1 cellular context compared by ENCODE assay signal in the genomic region with DNA sequence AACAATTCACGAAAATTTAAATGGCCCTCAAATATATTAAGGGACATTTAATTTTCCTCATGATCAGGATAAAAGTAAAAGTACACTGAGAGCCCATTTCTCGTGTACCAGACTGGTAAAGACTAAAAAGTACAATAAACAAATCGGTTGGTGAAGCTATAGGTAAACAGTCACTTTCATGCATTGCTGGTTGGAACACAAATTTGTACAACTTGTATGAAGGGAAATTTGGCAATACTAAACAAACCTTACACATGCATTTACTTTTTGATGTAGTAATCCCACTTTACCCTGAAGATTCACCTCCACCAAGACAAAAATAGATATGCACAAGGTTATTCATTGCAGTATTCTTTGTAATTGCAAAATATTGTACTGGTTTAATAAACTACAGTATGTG.
TF ChIP-seq lines count a peak whose summit lies in the region.

No MANE protein-coding gene starts in this region.

TF ChIP-seq in HepG2, 621 proteins besides CTCF, POLR2A, EP300 and RAD21 (continued from another document and continues in another):
- TF ChIP-seq, protein P1, sequence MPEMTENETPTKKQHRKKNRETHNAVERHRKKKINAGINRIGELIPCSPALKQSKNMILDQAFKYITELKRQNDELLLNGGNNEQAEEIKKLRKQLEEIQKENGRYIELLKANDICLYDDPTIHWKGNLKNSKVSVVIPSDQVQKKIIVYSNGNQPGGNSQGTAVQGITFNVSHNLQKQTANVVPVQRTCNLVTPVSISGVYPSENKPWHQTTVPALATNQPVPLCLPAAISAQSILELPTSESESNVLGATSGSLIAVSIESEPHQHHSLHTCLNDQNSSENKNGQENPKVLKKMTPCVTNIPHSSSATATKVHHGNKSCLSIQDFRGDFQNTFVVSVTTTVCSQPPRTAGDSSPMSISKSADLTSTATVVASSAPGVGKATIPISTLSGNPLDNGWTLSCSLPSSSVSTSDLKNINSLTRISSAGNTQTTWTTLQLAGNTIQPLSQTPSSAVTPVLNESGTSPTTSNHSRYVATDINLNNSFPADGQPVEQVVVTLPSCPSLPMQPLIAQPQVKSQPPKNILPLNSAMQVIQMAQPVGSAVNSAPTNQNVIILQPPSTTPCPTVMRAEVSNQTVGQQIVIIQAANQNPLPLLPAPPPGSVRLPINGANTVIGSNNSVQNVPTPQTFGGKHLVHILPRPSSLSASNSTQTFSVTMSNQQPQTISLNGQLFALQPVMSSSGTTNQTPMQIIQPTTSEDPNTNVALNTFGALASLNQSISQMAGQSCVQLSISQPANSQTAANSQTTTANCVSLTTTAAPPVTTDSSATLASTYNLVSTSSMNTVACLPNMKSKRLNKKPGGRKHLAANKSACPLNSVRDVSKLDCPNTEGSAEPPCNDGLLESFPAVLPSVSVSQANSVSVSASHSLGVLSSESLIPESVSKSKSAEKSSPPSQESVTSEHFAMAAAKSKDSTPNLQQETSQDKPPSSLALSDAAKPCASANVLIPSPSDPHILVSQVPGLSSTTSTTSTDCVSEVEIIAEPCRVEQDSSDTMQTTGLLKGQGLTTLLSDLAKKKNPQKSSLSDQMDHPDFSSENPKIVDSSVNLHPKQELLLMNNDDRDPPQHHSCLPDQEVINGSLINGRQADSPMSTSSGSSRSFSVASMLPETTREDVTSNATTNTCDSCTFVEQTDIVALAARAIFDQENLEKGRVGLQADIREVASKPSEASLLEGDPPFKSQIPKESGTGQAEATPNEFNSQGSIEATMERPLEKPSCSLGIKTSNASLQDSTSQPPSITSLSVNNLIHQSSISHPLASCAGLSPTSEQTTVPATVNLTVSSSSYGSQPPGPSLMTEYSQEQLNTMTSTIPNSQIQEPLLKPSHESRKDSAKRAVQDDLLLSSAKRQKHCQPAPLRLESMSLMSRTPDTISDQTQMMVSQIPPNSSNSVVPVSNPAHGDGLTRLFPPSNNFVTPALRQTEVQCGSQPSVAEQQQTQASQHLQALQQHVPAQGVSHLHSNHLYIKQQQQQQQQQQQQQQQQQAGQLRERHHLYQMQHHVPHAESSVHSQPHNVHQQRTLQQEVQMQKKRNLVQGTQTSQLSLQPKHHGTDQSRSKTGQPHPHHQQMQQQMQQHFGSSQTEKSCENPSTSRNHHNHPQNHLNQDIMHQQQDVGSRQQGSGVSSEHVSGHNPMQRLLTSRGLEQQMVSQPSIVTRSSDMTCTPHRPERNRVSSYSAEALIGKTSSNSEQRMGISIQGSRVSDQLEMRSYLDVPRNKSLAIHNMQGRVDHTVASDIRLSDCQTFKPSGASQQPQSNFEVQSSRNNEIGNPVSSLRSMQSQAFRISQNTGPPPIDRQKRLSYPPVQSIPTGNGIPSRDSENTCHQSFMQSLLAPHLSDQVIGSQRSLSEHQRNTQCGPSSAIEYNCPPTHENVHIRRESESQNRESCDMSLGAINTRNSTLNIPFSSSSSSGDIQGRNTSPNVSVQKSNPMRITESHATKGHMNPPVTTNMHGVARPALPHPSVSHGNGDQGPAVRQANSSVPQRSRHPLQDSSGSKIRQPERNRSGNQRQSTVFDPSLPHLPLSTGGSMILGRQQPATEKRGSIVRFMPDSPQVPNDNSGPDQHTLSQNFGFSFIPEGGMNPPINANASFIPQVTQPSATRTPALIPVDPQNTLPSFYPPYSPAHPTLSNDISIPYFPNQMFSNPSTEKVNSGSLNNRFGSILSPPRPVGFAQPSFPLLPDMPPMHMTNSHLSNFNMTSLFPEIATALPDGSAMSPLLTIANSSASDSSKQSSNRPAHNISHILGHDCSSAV (CRISPR knock-in tag; IDR thresholded peaks at IDR 0.05; ENCODE audit: borderline replicate concordance), result no peak
- TF ChIP-seq SRSF4 (IDR thresholded peaks at IDR 0.05; ENCODE audit: low read depth, low read length, poor library complexity, severe bottlenecking), result no peak
- TF ChIP-seq, protein P2, sequence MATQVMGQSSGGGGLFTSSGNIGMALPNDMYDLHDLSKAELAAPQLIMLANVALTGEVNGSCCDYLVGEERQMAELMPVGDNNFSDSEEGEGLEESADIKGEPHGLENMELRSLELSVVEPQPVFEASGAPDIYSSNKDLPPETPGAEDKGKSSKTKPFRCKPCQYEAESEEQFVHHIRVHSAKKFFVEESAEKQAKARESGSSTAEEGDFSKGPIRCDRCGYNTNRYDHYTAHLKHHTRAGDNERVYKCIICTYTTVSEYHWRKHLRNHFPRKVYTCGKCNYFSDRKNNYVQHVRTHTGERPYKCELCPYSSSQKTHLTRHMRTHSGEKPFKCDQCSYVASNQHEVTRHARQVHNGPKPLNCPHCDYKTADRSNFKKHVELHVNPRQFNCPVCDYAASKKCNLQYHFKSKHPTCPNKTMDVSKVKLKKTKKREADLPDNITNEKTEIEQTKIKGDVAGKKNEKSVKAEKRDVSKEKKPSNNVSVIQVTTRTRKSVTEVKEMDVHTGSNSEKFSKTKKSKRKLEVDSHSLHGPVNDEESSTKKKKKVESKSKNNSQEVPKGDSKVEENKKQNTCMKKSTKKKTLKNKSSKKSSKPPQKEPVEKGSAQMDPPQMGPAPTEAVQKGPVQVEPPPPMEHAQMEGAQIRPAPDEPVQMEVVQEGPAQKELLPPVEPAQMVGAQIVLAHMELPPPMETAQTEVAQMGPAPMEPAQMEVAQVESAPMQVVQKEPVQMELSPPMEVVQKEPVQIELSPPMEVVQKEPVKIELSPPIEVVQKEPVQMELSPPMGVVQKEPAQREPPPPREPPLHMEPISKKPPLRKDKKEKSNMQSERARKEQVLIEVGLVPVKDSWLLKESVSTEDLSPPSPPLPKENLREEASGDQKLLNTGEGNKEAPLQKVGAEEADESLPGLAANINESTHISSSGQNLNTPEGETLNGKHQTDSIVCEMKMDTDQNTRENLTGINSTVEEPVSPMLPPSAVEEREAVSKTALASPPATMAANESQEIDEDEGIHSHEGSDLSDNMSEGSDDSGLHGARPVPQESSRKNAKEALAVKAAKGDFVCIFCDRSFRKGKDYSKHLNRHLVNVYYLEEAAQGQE (IDR thresholded peaks at IDR 0.05; ENCODE audit: borderline replicate concordance in 1 of 2, low read depth in 1 of 2, low read length in 2 of 2), result no peak
- TF ChIP-seq NCOA5 (CRISPR knock-in tag; IDR thresholded peaks at IDR 0.05), result no peak
- TF ChIP-seq, protein P3, sequence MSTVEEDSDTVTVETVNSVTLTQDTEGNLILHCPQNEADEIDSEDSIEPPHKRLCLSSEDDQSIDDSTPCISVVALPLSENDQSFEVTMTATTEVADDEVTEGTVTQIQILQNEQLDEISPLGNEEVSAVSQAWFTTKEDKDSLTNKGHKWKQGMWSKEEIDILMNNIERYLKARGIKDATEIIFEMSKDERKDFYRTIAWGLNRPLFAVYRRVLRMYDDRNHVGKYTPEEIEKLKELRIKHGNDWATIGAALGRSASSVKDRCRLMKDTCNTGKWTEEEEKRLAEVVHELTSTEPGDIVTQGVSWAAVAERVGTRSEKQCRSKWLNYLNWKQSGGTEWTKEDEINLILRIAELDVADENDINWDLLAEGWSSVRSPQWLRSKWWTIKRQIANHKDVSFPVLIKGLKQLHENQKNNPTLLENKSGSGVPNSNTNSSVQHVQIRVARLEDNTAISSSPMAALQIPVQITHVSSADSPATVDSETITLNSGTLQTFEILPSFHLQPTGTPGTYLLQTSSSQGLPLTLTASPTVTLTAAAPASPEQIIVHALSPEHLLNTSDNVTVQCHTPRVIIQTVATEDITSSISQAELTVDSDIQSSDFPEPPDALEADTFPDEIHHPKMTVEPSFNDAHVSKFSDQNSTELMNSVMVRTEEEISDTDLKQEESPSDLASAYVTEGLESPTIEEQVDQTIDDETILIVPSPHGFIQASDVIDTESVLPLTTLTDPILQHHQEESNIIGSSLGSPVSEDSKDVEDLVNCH (CRISPR knock-in tag; IDR thresholded peaks at IDR 0.05), result no peak
- TF ChIP-seq, protein P4, sequence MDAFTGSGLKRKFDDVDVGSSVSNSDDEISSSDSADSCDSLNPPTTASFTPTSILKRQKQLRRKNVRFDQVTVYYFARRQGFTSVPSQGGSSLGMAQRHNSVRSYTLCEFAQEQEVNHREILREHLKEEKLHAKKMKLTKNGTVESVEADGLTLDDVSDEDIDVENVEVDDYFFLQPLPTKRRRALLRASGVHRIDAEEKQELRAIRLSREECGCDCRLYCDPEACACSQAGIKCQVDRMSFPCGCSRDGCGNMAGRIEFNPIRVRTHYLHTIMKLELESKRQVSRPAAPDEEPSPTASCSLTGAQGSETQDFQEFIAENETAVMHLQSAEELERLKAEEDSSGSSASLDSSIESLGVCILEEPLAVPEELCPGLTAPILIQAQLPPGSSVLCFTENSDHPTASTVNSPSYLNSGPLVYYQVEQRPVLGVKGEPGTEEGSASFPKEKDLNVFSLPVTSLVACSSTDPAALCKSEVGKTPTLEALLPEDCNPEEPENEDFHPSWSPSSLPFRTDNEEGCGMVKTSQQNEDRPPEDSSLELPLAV (CRISPR knock-in tag; conservative IDR thresholded peaks at IDR 0.05; ENCODE audit: low read depth), result no peak
- TF ChIP-seq JDP2 (CRISPR knock-in tag; IDR thresholded peaks at IDR 0.05; ENCODE audit: borderline replicate concordance), result no peak
- TF ChIP-seq ZNF383 (CRISPR knock-in tag; IDR thresholded peaks at IDR 0.05; ENCODE audit: borderline replicate concordance), result no peak
- TF ChIP-seq ZBTB14 (CRISPR knock-in tag; IDR thresholded peaks at IDR 0.05), result no peak
- no peak for TF ChIP-seq IRF2 (CRISPR knock-in tag; IDR thresholded peaks at IDR 0.05)
- TF ChIP-seq, protein P5, sequence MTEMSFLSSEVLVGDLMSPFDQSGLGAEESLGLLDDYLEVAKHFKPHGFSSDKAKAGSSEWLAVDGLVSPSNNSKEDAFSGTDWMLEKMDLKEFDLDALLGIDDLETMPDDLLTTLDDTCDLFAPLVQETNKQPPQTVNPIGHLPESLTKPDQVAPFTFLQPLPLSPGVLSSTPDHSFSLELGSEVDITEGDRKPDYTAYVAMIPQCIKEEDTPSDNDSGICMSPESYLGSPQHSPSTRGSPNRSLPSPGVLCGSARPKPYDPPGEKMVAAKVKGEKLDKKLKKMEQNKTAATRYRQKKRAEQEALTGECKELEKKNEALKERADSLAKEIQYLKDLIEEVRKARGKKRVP (CRISPR knock-in tag; IDR thresholded peaks at IDR 0.05), result peak in 1 of 2 experiments; percentile 75; a peak in 2 of 4 replicates
- TF ChIP-seq, protein P6, sequence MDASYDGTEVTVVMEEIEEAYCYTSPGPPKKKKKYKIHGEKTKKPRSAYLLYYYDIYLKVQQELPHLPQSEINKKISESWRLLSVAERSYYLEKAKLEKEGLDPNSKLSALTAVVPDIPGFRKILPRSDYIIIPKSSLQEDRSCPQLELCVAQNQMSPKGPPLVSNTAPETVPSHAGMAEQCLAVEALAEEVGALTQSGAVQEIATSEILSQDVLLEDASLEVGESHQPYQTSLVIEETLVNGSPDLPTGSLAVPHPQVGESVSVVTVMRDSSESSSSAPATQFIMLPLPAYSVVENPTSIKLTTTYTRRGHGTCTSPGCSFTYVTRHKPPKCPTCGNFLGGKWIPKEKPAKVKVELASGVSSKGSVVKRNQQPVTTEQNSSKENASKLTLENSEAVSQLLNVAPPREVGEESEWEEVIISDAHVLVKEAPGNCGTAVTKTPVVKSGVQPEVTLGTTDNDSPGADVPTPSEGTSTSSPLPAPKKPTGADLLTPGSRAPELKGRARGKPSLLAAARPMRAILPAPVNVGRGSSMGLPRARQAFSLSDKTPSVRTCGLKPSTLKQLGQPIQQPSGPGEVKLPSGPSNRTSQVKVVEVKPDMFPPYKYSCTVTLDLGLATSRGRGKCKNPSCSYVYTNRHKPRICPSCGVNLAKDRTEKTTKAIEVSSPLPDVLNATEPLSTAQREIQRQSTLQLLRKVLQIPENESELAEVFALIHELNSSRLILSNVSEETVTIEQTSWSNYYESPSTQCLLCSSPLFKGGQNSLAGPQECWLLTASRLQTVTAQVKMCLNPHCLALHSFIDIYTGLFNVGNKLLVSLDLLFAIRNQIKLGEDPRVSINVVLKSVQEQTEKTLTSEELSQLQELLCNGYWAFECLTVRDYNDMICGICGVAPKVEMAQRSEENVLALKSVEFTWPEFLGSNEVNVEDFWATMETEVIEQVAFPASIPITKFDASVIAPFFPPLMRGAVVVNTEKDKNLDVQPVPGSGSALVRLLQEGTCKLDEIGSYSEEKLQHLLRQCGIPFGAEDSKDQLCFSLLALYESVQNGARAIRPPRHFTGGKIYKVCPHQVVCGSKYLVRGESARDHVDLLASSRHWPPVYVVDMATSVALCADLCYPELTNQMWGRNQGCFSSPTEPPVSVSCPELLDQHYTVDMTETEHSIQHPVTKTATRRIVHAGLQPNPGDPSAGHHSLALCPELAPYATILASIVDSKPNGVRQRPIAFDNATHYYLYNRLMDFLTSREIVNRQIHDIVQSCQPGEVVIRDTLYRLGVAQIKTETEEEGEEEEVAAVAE (CRISPR knock-in tag; IDR thresholded peaks at IDR 0.05; ENCODE audit: borderline replicate concordance), result no peak
- TF ChIP-seq CEBPG (CRISPR knock-in tag; IDR thresholded peaks at IDR 0.05), result peak; percentile 70
- no peak for TF ChIP-seq PAF1 (CRISPR knock-in tag; IDR thresholded peaks at IDR 0.05)
- peak; percentile 80 for TF ChIP-seq NCOA2 (CRISPR knock-in tag; IDR thresholded peaks at IDR 0.05)
- no peak for TF ChIP-seq ZBTB10 (CRISPR knock-in tag; IDR thresholded peaks at IDR 0.05; ENCODE audit: borderline replicate concordance)
- TF ChIP-seq ZNF788 (CRISPR knock-in tag; IDR thresholded peaks at IDR 0.05; ENCODE audit: borderline replicate concordance), result no peak
- no peak for TF ChIP-seq MXD4 (CRISPR knock-in tag; IDR thresholded peaks at IDR 0.05)
- TF ChIP-seq ETV6 (CRISPR knock-in tag; conservative IDR thresholded peaks at IDR 0.05), result no peak
- TF ChIP-seq HDAC6 (IDR thresholded peaks at IDR 0.05; ENCODE audit: low read depth, low read length), result no peak
